10 cellular contexts compared by ENCODE assay signal in the genomic region with DNA sequence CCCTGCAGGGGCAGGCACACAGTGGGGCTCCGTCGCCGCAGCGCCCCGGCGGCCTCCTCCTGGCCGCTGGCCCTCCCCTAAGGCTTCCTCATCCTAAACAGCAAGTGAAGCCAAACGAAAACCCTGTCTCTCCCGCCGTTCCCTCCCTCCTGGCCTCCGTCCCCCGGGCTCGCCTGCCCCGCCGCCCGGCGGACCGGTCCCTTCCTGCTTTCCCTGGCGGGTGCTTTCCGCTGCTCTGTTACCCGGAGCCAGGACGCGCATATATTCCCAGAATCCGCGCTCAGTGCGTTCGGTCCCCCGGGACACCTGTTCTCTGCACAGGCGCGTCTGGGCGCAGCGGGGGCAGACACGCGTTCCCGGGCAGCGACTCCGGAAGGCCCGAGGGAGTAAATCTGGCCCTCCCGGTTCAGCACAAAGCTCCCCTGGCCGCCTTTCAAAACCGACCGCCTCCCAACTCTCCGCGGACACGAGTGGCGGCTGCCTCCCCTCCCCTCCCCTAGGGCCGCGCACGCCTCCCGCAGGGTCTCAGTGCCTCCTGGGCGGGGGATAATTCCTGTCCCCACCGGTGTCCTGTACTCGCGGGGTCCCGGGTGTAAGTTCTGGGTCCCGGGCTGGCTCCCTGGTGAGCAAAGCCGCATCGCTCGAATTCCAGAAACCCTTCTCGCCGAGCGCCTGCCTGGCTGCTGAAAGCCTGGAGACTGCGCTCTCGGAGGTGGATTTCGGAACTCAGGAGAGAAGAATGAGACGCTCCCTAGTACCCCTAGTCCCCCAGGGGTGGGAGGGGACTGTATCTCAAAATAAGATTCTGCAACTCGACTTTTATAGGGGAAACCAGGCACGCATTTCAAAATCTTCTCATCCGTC. TPM values are rescaled to one million over a fixed set of nuclear protein-coding genes. Genes with fewer than 3 reads are reported as not detected.
DNase-seq lines count a peak whose midpoint lies in the region; ATAC-seq, FAIRE-seq and TF ChIP-seq lines count a peak whose summit lies in the region.
"Had no signal": no experiment of that assay in that cellular context is flagged by ENCODE, and none has a peak within 500 bp of the region (broad histone marks: within the 10 kb centered on the region; RNA-seq: fewer than 3 reads in every experiment).

No MANE protein-coding gene starts in this region.

- H3K4me1 ChIP-seq in A549, result 0 out of 3 replicates have a peak, but pooled peaks cover 5% of the 10 kb centered on the region

- peak; percentile 41 to 54; a peak in 3 of 6 replicates for ATAC-seq in A549
- ATAC-seq in naive B cell (ENCODE audit: low read depth in 2 of 2), result no peak
- ATAC-seq in HG02840 (IDR thresholded peaks at IDR 0.05; ENCODE audit: low FRiP score, unreplicated experiment), result no peak

- WGBS in A549 (ENCODE audit: missing lambda C conversion rate), result 37% methylated on average over 50 of the region's 69 CpGs

- peaks cover 7 to 14% (median 12%) of the 10 kb centered on the region in 3 donors for H3K4me1 Mint-ChIP-seq in naive B cell

- H3K4me2 ChIP-seq in A549, result peak overlapping the region; percentile 41

- no peak for FAIRE-seq in A549 (lab: Jason Lieb, UNC)
- FAIRE-seq: G401.6 had no signal

- peaks cover 0 to 6% of the 10 kb centered on the region in 2 donors for H3K36me3 Mint-ChIP-seq in naive B cell

- peak overlapping the region in 1 of 6 donors; percentile 69 for H3K27ac Mint-ChIP-seq in naive B cell

- H3K9me3 ChIP-seq in A549, result peaks cover 4% of the 10 kb centered on the region; the same call in 2 of the 3 replicates

- TF ChIP-seq CTCF in A549 (IDR thresholded peaks at IDR 0.05) (no peak), fibroblast of the aortic adventitia (IDR thresholded peaks at IDR 0.05; ENCODE audit: insufficient read depth, low read length) (no peak), RWPE1 (conservative IDR thresholded peaks at IDR 0.05; ENCODE audit: low read depth) (no peak), GM20000 (IDR thresholded peaks at IDR 0.05; ENCODE audit: extremely low read depth, missing control alignments) (no peak)

- no peak for TF ChIP-seq EP300 in A549 (IDR thresholded peaks at IDR 0.05)
- TF ChIP-seq EP300 in Ishikawa (IDR thresholded peaks at IDR 0.05; ENCODE audit: borderline replicate concordance), result no peak

- peaks cover 39 to 92% (median 64%) of the 10 kb centered on the region in 3 donors for H3K27me3 Mint-ChIP-seq in naive B cell

- DNase-seq in A549 (ENCODE audit: low read depth in 1 of 2, low spot score in 1 of 2) (no peak), fibroblast of the aortic adventitia (ENCODE audit: low read depth) (no peak), naive B cell (no peak), RWPE1 (ENCODE audit: low spot score) (no peak), GM20000 (ENCODE audit: low spot score) (no peak), ureter (ENCODE audit: low spot score) (no peak)
- DNase-seq: NCI-H1092 had no signal

- H3K4me3 Mint-ChIP-seq in naive B cell, result peak overlapping the region in 6 of 8 donors; percentile 56 to 75 (median 64)

- CTCF ChIA-PET in A549 (lab: Yijun Ruan, JAX), result interaction anchor here (2.3 to 3.0 kb wide), 3 partner anchors 17 to 75 kb away, joined by 8 to 10 read pairs (median 8); no protein-coding TSS in a partner anchor
- CTCF ChIA-PET in RWPE1 (lab: Yijun Ruan, JAX), result no interaction called here

- peaks cover 0 to 4% (median 0%) of the 10 kb centered on the region in 7 donors for H3K9me3 Mint-ChIP-seq in naive B cell

- TF ChIP-seq RAD21 in A549 (conservative IDR thresholded peaks at IDR 0.05 in 1 of 2, IDR thresholded peaks at IDR 0.05 in 1 of 2) (no peak), Ishikawa (IDR thresholded peaks at IDR 0.05; ENCODE audit: low read depth) (no peak)

- POLR2A ChIA-PET in A549 (lab: Yijun Ruan, JAX), result no interaction called here
- POLR2A ChIA-PET in RWPE1 (lab: Yijun Ruan, JAX; ENCODE audit: low non-redundant PET), result no interaction called here

- no peak for TF ChIP-seq POLR2A in A549 (IDR thresholded peaks at IDR 0.05; ENCODE audit: low read length)

- H3K27ac ChIP-seq in A549 (no peak overlapping the region), RWPE1 (no peak overlapping the region)

- H3K4me3 ChIP-seq in A549 (no peak overlapping the region), fibroblast of the aortic adventitia (ENCODE audit: low read depth, low read length) (peak overlapping the region; percentile 53)

TF ChIP-seq in A549, 52 proteins besides CTCF, POLR2A, EP300 and RAD21:
- no peak for TF ChIP-seq GATA3 (IDR thresholded peaks at IDR 0.05; ENCODE audit: borderline replicate concordance)
- TF ChIP-seq JUN (IDR thresholded peaks at IDR 0.05), result no peak
- no peak for TF ChIP-seq ZFP36 (IDR thresholded peaks at IDR 0.05; ENCODE audit: borderline replicate concordance, partially characterized antibody)
- TF ChIP-seq TFCP2L1 (CRISPR knock-in tag; IDR thresholded peaks at IDR 0.05), result no peak
- no peak for TF ChIP-seq HEYL (CRISPR knock-in tag; IDR thresholded peaks at IDR 0.05)
- TF ChIP-seq, protein P1, sequence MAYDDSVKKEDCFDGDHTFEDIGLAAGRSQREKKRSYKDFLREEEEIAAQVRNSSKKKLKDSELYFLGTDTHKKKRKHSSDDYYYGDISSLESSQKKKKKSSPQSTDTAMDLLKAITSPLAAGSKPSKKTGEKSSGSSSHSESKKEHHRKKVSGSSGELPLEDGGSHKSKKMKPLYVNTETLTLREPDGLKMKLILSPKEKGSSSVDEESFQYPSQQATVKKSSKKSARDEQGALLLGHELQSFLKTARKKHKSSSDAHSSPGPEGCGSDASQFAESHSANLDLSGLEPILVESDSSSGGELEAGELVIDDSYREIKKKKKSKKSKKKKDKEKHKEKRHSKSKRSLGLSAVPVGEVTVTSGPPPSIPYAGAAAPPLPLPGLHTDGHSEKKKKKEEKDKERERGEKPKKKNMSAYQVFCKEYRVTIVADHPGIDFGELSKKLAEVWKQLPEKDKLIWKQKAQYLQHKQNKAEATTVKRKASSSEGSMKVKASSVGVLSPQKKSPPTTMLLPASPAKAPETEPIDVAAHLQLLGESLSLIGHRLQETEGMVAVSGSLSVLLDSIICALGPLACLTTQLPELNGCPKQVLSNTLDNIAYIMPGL (CRISPR knock-in tag; IDR thresholded peaks at IDR 0.05; ENCODE audit: borderline replicate concordance), result no peak
- no peak for TF ChIP-seq NFE2L2 (conservative IDR thresholded peaks at IDR 0.05; ENCODE audit: low read length)

TF ChIP-seq in Ishikawa, 13 proteins besides CTCF, POLR2A, EP300 and RAD21:
- TF ChIP-seq EGR1 (IDR thresholded peaks at IDR 0.05) (no peak), TEAD4 (IDR thresholded peaks at IDR 0.05) (peak; percentile 82), NFIC (IDR thresholded peaks at IDR 0.05) (peak; percentile 32; the same call in 1 of the 2 replicates), ZBTB7A (IDR thresholded peaks at IDR 0.05; ENCODE audit: low read depth) (peak; percentile 81), TCF12 (IDR thresholded peaks at IDR 0.05; ENCODE audit: low read depth) (peak; percentile 47)
- TF ChIP-seq, protein P2, sequence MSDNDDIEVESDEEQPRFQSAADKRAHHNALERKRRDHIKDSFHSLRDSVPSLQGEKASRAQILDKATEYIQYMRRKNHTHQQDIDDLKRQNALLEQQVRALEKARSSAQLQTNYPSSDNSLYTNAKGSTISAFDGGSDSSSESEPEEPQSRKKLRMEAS (IDR thresholded peaks at IDR 0.05), result peak; percentile 36; the same call in 1 of the 2 replicates

RNA-seq across cellular contexts. Expression of gene CEP170B, which starts 21.4 kb away (rescaled TPM):
- polyA plus RNA-seq in A549 (2011; rRNA removed) (3.9 and 4.5 TPM in 2 replicates), A549 (2017; fragmentation: RNase III; extraction: RNeasy Plus Mini Kit Qiagen cat#74134 plus additional on column Dnase treatment) (13.1 to 14.3 TPM (median 13.5 TPM) in 3 replicates), naive B cell (ENCODE audit: low read depth in 6 of 6) (not detected)
- polyA plus RNA-seq in A549 (2012; cell fraction: cytosol; rRNA removed), result 8.7 and 12.5 TPM in 2 replicates
- polyA plus RNA-seq in A549 (2012; cell fraction: nucleus; rRNA removed), result 59.0 and 71.9 TPM in 2 replicates
- polyA minus RNA-seq in A549 (2011; rRNA and poly(A)+ RNA removed), result 3.8 and 4.3 TPM in 2 replicates
- total RNA-seq in fibroblast of the aortic adventitia (ENCODE audit: low replicate concordance) (8.2 and 18.2 TPM in 2 replicates), ureter (42.2 TPM)

RNA-seq across cellular contexts. Expression of gene ZBTB42, which starts 42.8 kb away (rescaled TPM):
- polyA plus RNA-seq in A549 (2011; rRNA removed) (1.6 and 2.1 TPM in 2 replicates), A549 (2017; fragmentation: RNase III; extraction: RNeasy Plus Mini Kit Qiagen cat#74134 plus additional on column Dnase treatment) (2.3 to 3.1 TPM (median 2.6 TPM) in 3 replicates), naive B cell (ENCODE audit: low read depth in 6 of 6) (1 to 10 TPM in 4 of 6 donors, under 1 TPM in 2; 0.84 to 1.9 (median 1.2) TPM)
- polyA plus RNA-seq in A549 (2012; cell fraction: cytosol; rRNA removed), result 1.6 and 2.9 TPM in 2 replicates
- 2.3 and 2.9 TPM in 2 replicates for polyA plus RNA-seq in A549 (2012; cell fraction: nucleus; rRNA removed)
- 3.9 and 4.1 TPM in 2 replicates for polyA minus RNA-seq in A549 (2011; rRNA and poly(A)+ RNA removed)
- total RNA-seq in fibroblast of the aortic adventitia (ENCODE audit: low replicate concordance) (2.5 and 5.0 TPM in 2 replicates), ureter (9.4 TPM)

RNA-seq across cellular contexts. Expression of gene AKT1, which starts 48.1 kb away (rescaled TPM):
- polyA plus RNA-seq in A549 (2011; rRNA removed), result 66.0 and 70.2 TPM in 2 replicates
- 164 and 170 TPM in 2 replicates for polyA plus RNA-seq in A549 (2012; cell fraction: cytosol; rRNA removed)
- 315 and 328 TPM in 2 replicates for polyA plus RNA-seq in A549 (2012; cell fraction: nucleus; rRNA removed)
- polyA plus RNA-seq in A549 (2017; fragmentation: RNase III; extraction: RNeasy Plus Mini Kit Qiagen cat#74134 plus additional on column Dnase treatment), result 87.1 to 93.8 TPM (median 93.0 TPM) in 3 replicates
- 138 and 139 TPM in 2 replicates for polyA minus RNA-seq in A549 (2011; rRNA and poly(A)+ RNA removed)
- total RNA-seq in fibroblast of the aortic adventitia (ENCODE audit: low replicate concordance), result 93.1 and 127 TPM in 2 replicates
- polyA plus RNA-seq in naive B cell (ENCODE audit: low read depth in 6 of 6), result 10 to 100 TPM in 5 of 6 donors, 1 to 10 TPM in 1; 6.3 to 22.0 (median 14.1) TPM
- 116 TPM for total RNA-seq in ureter

Comparison
In these comparisons a context has a peak if more than half of its experiments do, and no peak if none do; other contexts are left out.
1. ATAC-seq: peak in A549 (2 of 2); none in naive B cell (0 of 2) and HG02840 (single experiment).